24 cellular contexts compared by ENCODE assay signal in genomic region chr11:62432695-62433094, GRCh38. TPM values are rescaled to one million over a fixed set of nuclear protein-coding genes. Genes with fewer than 3 reads are reported as not detected.
A peak's percentile ranks its signal among the peaks of the same experiment; 100 is the strongest.
DNase-seq lines count a peak whose midpoint lies in the region; ATAC-seq and TF ChIP-seq lines count a peak whose summit lies in the region.
"Had no signal": no experiment of that assay in that cellular context is flagged by ENCODE, and none has a peak within 500 bp of the region (broad histone marks: within the 10 kb centered on the region; RNA-seq: fewer than 3 reads in every experiment).

No MANE protein-coding gene starts in this region.

- 28 to 71% methylated on average over 9 of the region's 9 CpGs for WGBS in sigmoid colon, 2 donors

- H3K4me1 ChIP-seq in BLaER1 (peaks cover 29% of the 10 kb centered on the region), Panc1 (ENCODE audit: control insufficient read depth, insufficient read depth, low read length) (peaks cover 60% of the 10 kb centered on the region), sigmoid colon (peaks cover 0 to 88% (median 81%) of the 10 kb centered on the region in 4 donors), PC-9 (replicated peaks; ENCODE audit: insufficient read depth) (peaks cover 17% of the 10 kb centered on the region)

- no peak overlapping the region for H3K4me3 ChIP-seq in BLaER1
- H3K4me3 ChIP-seq in Panc1 (ENCODE audit: low read depth in 2 of 2, low read length in 2 of 2): no peak overlapping the region
- H3K4me3 ChIP-seq in sigmoid colon: no peak overlapping the region
- H3K4me3 ChIP-seq in PC-9: no peak overlapping the region
- H3K4me3 ChIP-seq: lower lobe of right lung, spleen, upper lobe of right lung had no signal

- H3K36me3 ChIP-seq in BLaER1: no peaks in the 10 kb centered on the region
- H3K36me3 ChIP-seq in Panc1 (ENCODE audit: control insufficient read depth, insufficient read depth, low read length): no peaks in the 10 kb centered on the region
- no peaks in the 10 kb centered on the region for H3K36me3 ChIP-seq in sigmoid colon
- H3K36me3 ChIP-seq in PC-9 (ENCODE audit: low read depth): no peaks in the 10 kb centered on the region
- H3K36me3 ChIP-seq: lower lobe of right lung, spleen, upper lobe of right lung had no signal

- CTCF ChIA-PET in Panc1 (lab: Charles Lee) (interaction anchor here (1.2 kb wide), 1 partner anchor 38 kb away, joined by 3 read pairs; no protein-coding TSS in a partner anchor), PC-9 (lab: Charles Lee) (no interaction called here)

- H3K79me2 ChIP-seq in PC-9 (ENCODE audit: low read depth): no peaks in the 10 kb centered on the region

- no peak for ATAC-seq in Panc1
- ATAC-seq: stimulated activated naive CD8-positive, alpha-beta T cell treated with anti-CD3 and anti-CD28 coated beads, Interleukin-15, amount 100 ng/mL, for 72 hours had no signal

- no peak overlapping the region for H2AFZ ChIP-seq in PC-9

- H4K20me1 ChIP-seq in BLaER1: no peaks in the 10 kb centered on the region
- no peaks in the 10 kb centered on the region for H4K20me1 ChIP-seq in PC-9 (ENCODE audit: insufficient read depth)

- TF ChIP-seq CTCF in Panc1 (IDR thresholded peaks at IDR 0.05) (no peak), sigmoid colon (IDR thresholded peaks at IDR 0.05) (no peak), PC-9 (conservative IDR thresholded peaks at IDR 0.05) (no peak)

- H3K27ac ChIP-seq in BLaER1: no peak overlapping the region
- peak overlapping the region; percentile 98 for H3K27ac ChIP-seq in Panc1 (ENCODE audit: low read length)
- H3K27ac ChIP-seq in sigmoid colon: peak overlapping the region; percentile 77 to 85 (median 81)
- no peak overlapping the region for H3K27ac ChIP-seq in PC-9
- H3K27ac ChIP-seq: upper lobe of right lung had no signal

- DNase-seq in Panc1 (ENCODE audit: low read depth, low spot score) (no peak), kidney tubule cell (ENCODE audit: low spot score) (peak; percentile 91), sigmoid colon (no peak), PC-9 (no peak), NCI-H510A treated with DMSO at 0.1 percent for 48 hours (lab: John Stamatoyannopoulos, UW) (no peak), NCI-H226 (no peak), NCI-H1436 (lab: John Stamatoyannopoulos, UW) (no peak)
- DNase-seq: activated CD4-positive, alpha-beta memory T cell treated with anti-CD3 and anti-CD28 coated beads, Interleukin-2, amount 10 ng/mL, durations not matched to agents 7 days and 5 days; activated CD4-positive, CD25-positive, alpha-beta regulatory T cell; activated gamma-delta T cell; activated T-cell treated with anti-CD3 and anti-CD28 coated beads for 4 hours; C1 segment of cervical spinal cord; cortex of kidney; hippocampal formation; lower lobe of right lung; NCI-H1436 treated with DMSO at 0.1 percent for 48 hours; spleen; stimulated activated naive CD8-positive, alpha-beta T cell treated with anti-CD3 and anti-CD28 coated beads, Interleukin-15, amount 100 ng/mL, for 72 hours; T1000; upper lobe of right lung had no signal

- intact Hi-C loops in Panc1 (cut with micrococcal nuclease; ENCODE audit: unreplicated experiment): no loop called here
- intact Hi-C loops in sigmoid colon (cut with DNase I): loop anchor here (2.0 to 5.0 kb wide), 2 partner anchors 40 to 76 kb away; no protein-coding TSS in a partner anchor
- intact Hi-C loops in PC-9 (cut with micrococcal nuclease; ENCODE audit: unreplicated experiment): no loop called here

- no peaks in the 10 kb centered on the region for H3K9me2 ChIP-seq in PC-9 (ENCODE audit: insufficient read depth)

- POLR2A ChIA-PET in Panc1 (lab: Charles Lee) (interaction anchor here (0.7 kb wide), 1 partner anchor 1219 kb away, joined by 3 read pairs; no protein-coding TSS in a partner anchor), PC-9 (lab: Charles Lee; ENCODE audit: unreplicated experiment) (no interaction called here)

- no peaks in the 10 kb centered on the region for H3K27me3 ChIP-seq in BLaER1
- no peaks in the 10 kb centered on the region for H3K27me3 ChIP-seq in Panc1 (ENCODE audit: control insufficient read depth, insufficient read depth, low read length)
- H3K27me3 ChIP-seq in sigmoid colon: no peaks in the 10 kb centered on the region
- H3K27me3 ChIP-seq in PC-9 (ENCODE audit: insufficient read depth, low read depth): no peaks in the 10 kb centered on the region
- H3K27me3 ChIP-seq: spleen, upper lobe of right lung had no signal

- peak overlapping the region; percentile 65 for H3K4me2 ChIP-seq in BLaER1
- H3K4me2 ChIP-seq in PC-9: no peak overlapping the region

- no peak for TF ChIP-seq POLR2A in sigmoid colon (IDR thresholded peaks at IDR 0.05)

- H3K9me3 ChIP-seq in BLaER1: no peaks in the 10 kb centered on the region
- no peaks in the 10 kb centered on the region for H3K9me3 ChIP-seq in Panc1 (ENCODE audit: control insufficient read depth, insufficient read depth, low read depth, low read length)
- no peaks in the 10 kb centered on the region for H3K9me3 ChIP-seq in sigmoid colon
- H3K9me3 ChIP-seq in PC-9 (ENCODE audit: insufficient read depth, low read depth): no peaks in the 10 kb centered on the region
- H3K9me3 ChIP-seq: lower lobe of right lung, spleen, upper lobe of right lung had no signal

- no TSS peak for BruUV-seq in Panc1 (replicated peaks; lab: Mats Ljungman, UMichigan)
- BruUV-seq in PC-9 (replicated peaks; lab: Mats Ljungman, UMichigan): no TSS peak

- no peak overlapping the region for H3K9ac ChIP-seq in BLaER1

- in situ Hi-C loops in Panc1 (cut with HindIII; ENCODE audit: low pct_unique_long_range_greater_than_20kb, low sequenced_read_pairs): no loop called here

- no peak for TF ChIP-seq EP300 in sigmoid colon (IDR thresholded peaks at IDR 0.05)

- peaks cover 23% of the 10 kb centered on the region for H3F3A ChIP-seq in PC-9 (ENCODE audit: insufficient read depth, low read depth)

RNA-seq across cellular contexts. Expression of gene SCGB1A1, which starts 13.9 kb away (rescaled TPM):
- total RNA-seq in Panc1 (2021; ENCODE audit: unreplicated experiment): 1.1 TPM
- polyA plus RNA-seq in Panc1 (2012; ENCODE audit: insufficient read length): 0.70 TPM
- total RNA-seq in sigmoid colon: not detected
- polyA plus RNA-seq in sigmoid colon: 10 to 100 TPM in 1 of 3 donors, not detected in 2; 11.4 TPM
- not detected in 2 replicates for total RNA-seq in PC-9 (2021)
- total RNA-seq: A673; activated CD4-positive, alpha-beta memory T cell treated with anti-CD3 and anti-CD28 coated beads, Interleukin-2, amount 10 ng/mL, durations not matched to agents 7 days and 5 days; bronchial epithelial cell; pulmonary artery endothelial cell; spleen had no signal

Comparison
In these comparisons a context has a peak if more than half of its experiments do, and no peak if none do; other contexts are left out.
1. H3K27ac ChIP-seq: peak in Panc1 (single experiment) and sigmoid colon (4 of 4); none in BLaER1 (single experiment) and PC-9 (single experiment).